In the genomic region with DNA sequence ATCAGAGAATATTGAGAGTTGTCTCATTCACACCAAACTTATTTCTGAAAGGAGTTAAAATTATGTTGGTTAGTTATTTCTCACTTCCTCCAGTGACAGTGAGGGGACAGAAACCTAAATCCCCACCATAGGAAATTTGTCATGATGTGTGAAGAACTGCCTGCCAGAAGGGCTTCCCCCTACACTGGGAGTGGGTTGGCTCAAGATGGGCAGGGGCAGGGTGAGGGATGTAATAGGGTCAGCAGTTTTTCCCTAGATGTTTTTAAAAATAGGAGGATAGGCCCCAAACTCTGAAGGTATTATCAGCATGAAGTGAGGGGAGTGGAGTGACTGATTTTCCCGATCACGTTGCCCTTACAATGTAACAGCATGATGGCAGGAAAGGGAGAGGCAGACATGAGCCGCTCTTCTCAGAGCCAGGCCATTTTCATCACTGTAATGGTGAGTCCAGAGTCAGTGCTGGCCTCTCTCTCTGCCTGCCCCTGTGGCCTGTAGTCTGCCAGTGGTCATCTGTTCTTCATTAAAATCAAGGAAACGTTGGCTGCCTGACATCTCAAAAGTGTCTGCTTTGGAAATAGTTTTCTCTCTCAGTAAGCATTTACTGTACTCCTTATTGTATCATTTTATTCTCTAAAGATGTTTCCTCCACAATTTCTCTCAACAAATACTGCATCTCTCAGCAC, we compare ENCODE assay signal across 18 cellular contexts. TPM values are rescaled to one million over a fixed set of nuclear protein-coding genes. Genes with fewer than 3 reads are reported as not detected.
DNase-seq lines count a peak whose midpoint lies in the region; ATAC-seq and TF ChIP-seq lines count a peak whose summit lies in the region.
"Had no signal": no experiment of that assay in that cellular context is flagged by ENCODE, and none has a peak within 500 bp of the region (broad histone marks: within the 10 kb centered on the region; RNA-seq: fewer than 3 reads in every experiment).

No MANE protein-coding gene starts in this region.

- H3K9me3 Mint-ChIP-seq in HFFc6 = no peaks in the 10 kb centered on the region
- H3K9me3 Mint-ChIP-seq in nephron = peaks cover 23% of the 10 kb centered on the region

- H3K4me3 Mint-ChIP-seq in HFFc6 (peak overlapping the region; percentile 33; the same call in 1 of the 2 replicates), nephron (no peak overlapping the region)
- H3K4me3 Mint-ChIP-seq: activated CD4-positive, alpha-beta T cell treated with anti-CD3 and anti-CD28 coated beads for 36 hours had no signal

- H3K27me3 Mint-ChIP-seq in HFFc6 (ENCODE audit: insufficient read depth) (no peaks in the 10 kb centered on the region; the same call in 1 of the 2 replicates), nephron (ENCODE audit: low read depth) (no peaks in the 10 kb centered on the region)
- H3K27me3 Mint-ChIP-seq: activated CD4-positive, alpha-beta T cell treated with anti-CD3 and anti-CD28 coated beads for 36 hours had no signal

- intact Hi-C loops in sigmoid colon (cut with DNase I) = no loop called here

- H3K27ac Mint-ChIP-seq in HFFc6 (peak overlapping the region; percentile 86), nephron (peak overlapping the region in 2 of 3 experiments; percentile 71 to 73)
- H3K27ac Mint-ChIP-seq: activated CD4-positive, alpha-beta T cell treated with anti-CD3 and anti-CD28 coated beads for 36 hours had no signal

- no peak for TF ChIP-seq EP300 in sigmoid colon (IDR thresholded peaks at IDR 0.05)

- no peaks in the 10 kb centered on the region for H3K27me3 ChIP-seq in sigmoid colon
- H3K27me3 ChIP-seq: BLaER1, body of pancreas, esophagus muscularis mucosa had no signal

- H3K4me1 Mint-ChIP-seq in HFFc6 (ENCODE audit: low read depth) = peaks cover 20% of the 10 kb centered on the region
- H3K4me1 Mint-ChIP-seq in nephron = no peaks in the 10 kb centered on the region

- no peaks in the 10 kb centered on the region for H3K4me1 ChIP-seq in sigmoid colon
- H3K4me1 ChIP-seq: BLaER1, body of pancreas, esophagus muscularis mucosa had no signal

- ATAC-seq in HG03135 (IDR thresholded peaks at IDR 0.05; ENCODE audit: unreplicated experiment) = no peak
- ATAC-seq in GM18858 (IDR thresholded peaks at IDR 0.05; ENCODE audit: unreplicated experiment) = no peak
- ATAC-seq: activated CD4-positive, alpha-beta T cell treated with anti-CD3 and anti-CD28 coated beads for 36 hours; body of pancreas; left colon had no signal

- H3K4me3 ChIP-seq in AG10803 (ENCODE audit: low read length) (no peak overlapping the region), sigmoid colon (no peak overlapping the region)
- H3K4me3 ChIP-seq: BLaER1, body of pancreas, esophagus muscularis mucosa had no signal

- no peak overlapping the region for H3K27ac ChIP-seq in sigmoid colon
- H3K27ac ChIP-seq: BLaER1, body of pancreas, esophagus muscularis mucosa had no signal

- peaks cover 0 to 79% (median 27%) of the 10 kb centered on the region in 4 donors for H3K36me3 ChIP-seq in sigmoid colon
- H3K36me3 ChIP-seq: BLaER1 had no signal

- H3K36me3 Mint-ChIP-seq in HFFc6 (ENCODE audit: low read depth) = peaks cover 68% of the 10 kb centered on the region
- peaks cover 87% of the 10 kb centered on the region for H3K36me3 Mint-ChIP-seq in nephron (ENCODE audit: low read depth)

- WGBS in sigmoid colon, 2 donors = 86 to 93% methylated on average over 4 of the region's 4 CpGs

- TF ChIP-seq CTCF in AG10803 (conservative IDR thresholded peaks at IDR 0.05; ENCODE audit: low read length) (no peak), HFFc6 (IDR thresholded peaks at IDR 0.05) (no peak), nephron (IDR thresholded peaks at IDR 0.05; ENCODE audit: unreplicated experiment in 3 of 3) (no peak), sigmoid colon (IDR thresholded peaks at IDR 0.05) (no peak)

- DNase-seq in AG10803 (ENCODE audit: low read depth) (peak; percentile 94), HFFc6 (peak; percentile 58), fibroblast of gingiva (ENCODE audit: low read depth) (peak; percentile 89), sigmoid colon (no peak), erythroblast (lab: John Stamatoyannopoulos, UW) (no peak)
- DNase-seq: activated CD4-positive, alpha-beta T cell treated with anti-CD3 and anti-CD28 coated beads for 36 hours; activated CD8-positive, alpha-beta memory T cell treated with anti-CD3 and anti-CD28 coated beads, Interleukin-2, amount 50 U/mL, for 48 hours; activated naive CD4-positive, alpha-beta T cell; body of pancreas; left colon; NCI-H526 treated with DMSO at 0.1 percent for 48 hours; occipital lobe; T1000 had no signal

- no peaks in the 10 kb centered on the region for H3K9me3 ChIP-seq in sigmoid colon
- H3K9me3 ChIP-seq: body of pancreas, esophagus muscularis mucosa had no signal

- TF ChIP-seq POLR2A in sigmoid colon (IDR thresholded peaks at IDR 0.05) (no peak), erythroblast (IDR thresholded peaks at IDR 0.05; ENCODE audit: low read length) (no peak)

RNA-seq across cellular contexts. Expression of a gene that starts 59.8 kb away (rescaled TPM):
- 10 to 100 TPM; 31.8 to 46.4 (median 41.3) TPM for total RNA-seq in HFFc6 (2021; fragmentation: NEBNext Ultra II Directional; extraction: Animal tissue kit (Norgen Biotek cat#: 25700))
- 10 to 100 TPM in 3 of 4 donors, 1 to 10 TPM in 1; 8.7 to 22.9 (median 12.3) TPM for total RNA-seq in sigmoid colon
- polyA plus RNA-seq in sigmoid colon = 10 to 100 TPM in 2 of 3 donors, 1 to 10 TPM in 1; 9.6 to 13.4 (median 12.9) TPM

Comparison
In these comparisons a context has a peak if more than half of its experiments do, and no peak if none do; other contexts are left out.
1. DNase-seq: peak in AG10803 (single experiment), HFFc6 (single experiment) and fibroblast of gingiva (single experiment); none in sigmoid colon (single experiment) and erythroblast (0 of 2).